33 cellular contexts compared by ENCODE assay signal in genomic region chr3:26589678-26590077, GRCh38. TPM values are rescaled to one million over a fixed set of nuclear protein-coding genes. Genes with fewer than 3 reads are reported as not detected.
"Had no signal": no experiment of that assay in that cellular context is flagged by ENCODE, and none has a peak within 500 bp of the region (broad histone marks: within the 10 kb centered on the region; RNA-seq: fewer than 3 reads in every experiment).

No MANE protein-coding gene starts in this region.

- H3K27me3 ChIP-seq: neural progenitor cell, ovary, spleen, suprapubic skin, testis, tibial artery, transverse colon, upper lobe of right lung, uterus had no signal

- DNase-seq: naive thymus-derived CD8-positive, alpha-beta T cell; occipital lobe; ovary; posterior cingulate gyrus; psoas muscle; right cardiac atrium; spleen; stimulated activated CD4-positive, alpha-beta T cell treated with anti-CD3 and anti-CD28 coated beads, Interleukin-12 subunit alpha, Interleukin-12 subunit beta, amount 100 ng/mL, for 4 hours; stimulated activated CD4-positive, alpha-beta T cell treated with anti-CD3 and anti-CD28 coated beads, Interleukin-1b, Interleukin-23, amount 100 ng/mL, for 48 hours; stimulated activated CD4-positive, alpha-beta T cell treated with anti-CD3 and anti-CD28 coated beads, Interleukin-4, amount 100 ng/mL, for 1 hour; stimulated activated CD4-positive, alpha-beta T cell treated with anti-CD3 and anti-CD28 coated beads, Interleukin-4, amount 100 ng/mL, for 4 hours; stimulated activated CD8-positive, alpha-beta memory T cell treated with anti-CD3 and anti-CD28 coated beads, Interleukin-4, amount 100 ng/mL, for 48 hours; stimulated activated naive CD4-positive, alpha-beta T cell; stimulated activated naive CD8-positive, alpha-beta T cell treated with anti-CD3 and anti-CD28 coated beads, Interleukin-15, amount 100 ng/mL, for 72 hours; stimulated activated naive CD8-positive, alpha-beta T cell treated with anti-CD3 and anti-CD28 coated beads, Interleukin-15, Interleukin-2, amounts not matched to agents 100 U/mL and 50 U/mL, for 24 hours; substantia nigra; testis; tibial artery; transverse colon; upper lobe of right lung; uterus had no signal

- H3K4me2 ChIP-seq: neural progenitor cell, smooth muscle cell had no signal

- H3K36me3 ChIP-seq: neural progenitor cell, ovary, spleen, suprapubic skin, tibial artery, transverse colon, upper lobe of right lung, uterus had no signal

- H3K4me1 ChIP-seq: neural progenitor cell, parathyroid adenoma, psoas muscle, spleen, suprapubic skin, testis, tibial artery, transverse colon, upper lobe of right lung, uterus had no signal

- H3K9me3 Mint-ChIP-seq: neural progenitor cell; stimulated activated memory B cell treated with anti-CD40 and anti-IgM and Interleukin-4, amounts not matched to agents 10 μg/mL and 1 μg/mL and 100 μg/mL, for 72 hours; type B pancreatic cell had no signal

- H3K9me3 ChIP-seq: ovary, psoas muscle, spleen, testis, tibial artery, transverse colon, upper lobe of right lung, uterus had no signal

- H3K36me3 Mint-ChIP-seq: naive thymus-derived CD8-positive, alpha-beta T cell; natural killer cell treated with Interleukin-12 subunit alpha and Interleukin-12 subunit beta and Interleukin-15 and Interleukin-18, amount 100 ng/mL, for 72 hours; neural progenitor cell; stimulated activated memory B cell treated with anti-CD40 and anti-IgM and Interleukin-4, amounts not matched to agents 10 μg/mL and 1 μg/mL and 100 μg/mL, for 72 hours; type B pancreatic cell had no signal

- H3K9ac ChIP-seq: neural progenitor cell, parathyroid adenoma had no signal

- H3K27ac ChIP-seq: neural progenitor cell, ovary, parathyroid adenoma, psoas muscle, skin epidermis, spleen, suprapubic skin, testis, tibial artery, transverse colon, upper lobe of right lung, uterus had no signal

- H3K27ac Mint-ChIP-seq: naive thymus-derived CD8-positive, alpha-beta T cell; natural killer cell treated with Interleukin-12 subunit alpha and Interleukin-12 subunit beta and Interleukin-15 and Interleukin-18, amount 100 ng/mL, for 72 hours; neural progenitor cell; progenitor cell of endocrine pancreas; stimulated activated memory B cell treated with anti-CD40 and anti-IgM and Interleukin-4, amounts not matched to agents 10 μg/mL and 1 μg/mL and 100 μg/mL, for 72 hours; stimulated activated naive CD8-positive, alpha-beta T cell treated with anti-CD3 and anti-CD28 coated beads, Interleukin-15, amount 100 ng/mL, for 72 hours; type B pancreatic cell had no signal

- H3K4me1 Mint-ChIP-seq: naive thymus-derived CD8-positive, alpha-beta T cell; neural progenitor cell; stimulated activated memory B cell treated with anti-CD40 and anti-IgM and Interleukin-4, amounts not matched to agents 10 μg/mL and 1 μg/mL and 100 μg/mL, for 72 hours; stimulated activated naive CD8-positive, alpha-beta T cell treated with anti-CD3 and anti-CD28 coated beads, Interleukin-15, amount 100 ng/mL, for 72 hours had no signal

- ATAC-seq: naive thymus-derived CD8-positive, alpha-beta T cell; natural killer cell treated with Interleukin-12 subunit alpha and Interleukin-12 subunit beta and Interleukin-15 and Interleukin-18, amount 100 ng/mL, for 72 hours; psoas muscle; right cardiac atrium; sciatic nerve; stimulated activated memory B cell treated with anti-CD40 and anti-IgM and Interleukin-4, amounts not matched to agents 10 μg/mL and 1 μg/mL and 100 μg/mL, for 72 hours; stimulated activated naive CD8-positive, alpha-beta T cell treated with anti-CD3 and anti-CD28 coated beads, Interleukin-15, amount 100 ng/mL, for 72 hours; stimulated activated naive CD8-positive, alpha-beta T cell treated with anti-CD3 and anti-CD28 coated beads, Interleukin-15, Interleukin-2, amounts not matched to agents 100 U/mL and 50 U/mL, for 24 hours; upper lobe of right lung had no signal

- H3K27me3 Mint-ChIP-seq: natural killer cell treated with Interleukin-12 subunit alpha and Interleukin-12 subunit beta and Interleukin-15 and Interleukin-18, amount 100 ng/mL, for 72 hours; stimulated activated memory B cell treated with anti-CD40 and anti-IgM and Interleukin-4, amounts not matched to agents 10 μg/mL and 1 μg/mL and 100 μg/mL, for 72 hours; stimulated activated naive CD8-positive, alpha-beta T cell treated with anti-CD3 and anti-CD28 coated beads, Interleukin-15, amount 100 ng/mL, for 72 hours had no signal

- H2AFZ ChIP-seq: neural progenitor cell, parathyroid adenoma had no signal

- H3K4me3 Mint-ChIP-seq: naive thymus-derived CD8-positive, alpha-beta T cell; natural killer cell treated with Interleukin-12 subunit alpha and Interleukin-12 subunit beta and Interleukin-15 and Interleukin-18, amount 100 ng/mL, for 72 hours; neural progenitor cell; stimulated activated memory B cell treated with anti-CD40 and anti-IgM and Interleukin-4, amounts not matched to agents 10 μg/mL and 1 μg/mL and 100 μg/mL, for 72 hours; stimulated activated naive CD8-positive, alpha-beta T cell treated with anti-CD3 and anti-CD28 coated beads, Interleukin-15, amount 100 ng/mL, for 72 hours; type B pancreatic cell had no signal

- H3K4me3 ChIP-seq: neural progenitor cell, ovary, psoas muscle, skin epidermis, smooth muscle cell, spleen, suprapubic skin, testis, tibial artery, transverse colon, upper lobe of right lung, uterus had no signal

RNA-seq across cellular contexts. Expression of gene LRRC3B, which starts 32.9 kb away (rescaled TPM):
- total RNA-seq: naive thymus-derived CD8-positive, alpha-beta T cell; natural killer cell treated with Interleukin-12 subunit alpha and Interleukin-12 subunit beta and Interleukin-15 and Interleukin-18, amount 100 ng/mL, for 72 hours; osteoblast; renal cortical epithelial cell; smooth muscle cell; spleen; suprapubic skin had no signal
- polyA plus RNA-seq: naive thymus-derived CD8-positive, alpha-beta T cell; smooth muscle cell had no signal
